In the genomic region with DNA sequence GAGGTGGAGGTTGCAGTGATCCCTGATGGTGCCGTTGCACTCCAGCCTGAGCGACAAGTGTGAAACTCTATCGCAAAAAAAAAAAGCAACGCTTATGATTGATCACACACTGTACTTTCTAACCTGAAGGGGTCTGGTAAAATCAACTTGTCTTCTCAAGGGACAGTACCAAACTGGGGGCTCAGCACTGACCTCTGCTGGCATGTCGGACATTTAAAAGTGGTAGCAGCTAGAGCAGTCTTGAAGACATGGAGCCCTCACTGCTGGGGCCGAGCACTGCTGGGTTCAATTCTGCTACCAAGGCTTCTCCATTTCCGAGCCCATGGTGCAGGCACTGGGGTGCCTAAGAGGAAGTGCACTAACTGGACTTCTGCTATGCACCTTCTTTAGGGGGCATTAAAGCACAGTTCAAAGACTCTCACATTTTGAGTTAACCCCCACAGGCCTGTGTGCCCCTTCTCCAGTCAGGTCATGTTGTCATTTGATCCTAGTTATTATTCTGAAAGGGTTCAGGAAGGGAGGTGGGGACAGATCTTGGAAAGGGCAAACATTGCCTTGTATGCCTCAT, we compare ENCODE assay signal across 8 cellular contexts. TPM values are rescaled to one million over a fixed set of nuclear protein-coding genes. Genes with fewer than 3 reads are reported as not detected.
A peak's percentile ranks its signal among the peaks of the same experiment; 100 is the strongest.
DNase-seq lines count a peak whose midpoint lies in the region; ATAC-seq, FAIRE-seq and TF ChIP-seq lines count a peak whose summit lies in the region.

No MANE protein-coding gene starts in this region.

- DNase-seq in DND-41 (peak; percentile 37), Panc1 (ENCODE audit: low read depth, low spot score) (no peak), H1 (ENCODE audit: low read depth in 1 of 2, low spot score in 2 of 2) (peak in 1 of 2 experiments; percentile 73), progenitor cell of endocrine pancreas (ENCODE audit: low spot score, unreplicated experiment) (no peak), NCI-H2171 (lab: John Stamatoyannopoulos, UW) (no peak)

- no peaks in the 10 kb centered on the region for H3K36me3 Mint-ChIP-seq in progenitor cell of endocrine pancreas (ENCODE audit: insufficient read depth)

- BruUV-seq in Panc1 (replicated peaks; lab: Mats Ljungman, UMichigan): no TSS peak

- no peak overlapping the region for H2AK5ac ChIP-seq in H1 (ENCODE audit: low read depth, low read length)

- no peak overlapping the region for H2BK20ac ChIP-seq in H1 (ENCODE audit: low read length)

- H3K36me3 ChIP-seq in DND-41 (ENCODE audit: insufficient read depth, low read length) (no peaks in the 10 kb centered on the region), Panc1 (ENCODE audit: control insufficient read depth, insufficient read depth, low read length) (no peaks in the 10 kb centered on the region), H1 (ENCODE audit: control insufficient read depth in 2 of 4, insufficient read depth in 4 of 4, low read length in 3 of 4) (no peaks in the 10 kb centered on the region)

- H2BK5ac ChIP-seq in H1 (ENCODE audit: low read depth, low read length): no peak overlapping the region

- H3K4me3 ChIP-seq in DND-41 (ENCODE audit: low read depth in 1 of 2, low read length in 2 of 2): no peak overlapping the region
- H3K4me3 ChIP-seq in Panc1 (ENCODE audit: low read depth in 2 of 2, low read length in 2 of 2): no peak overlapping the region
- no peak overlapping the region for H3K4me3 ChIP-seq in H1 (ENCODE audit: extremely low read depth in 1 of 4, insufficient read depth in 2 of 4, low read depth in 3 of 4, low read length in 4 of 4)

- TF ChIP-seq POLR2A in H1 (IDR thresholded peaks at IDR 0.05; ENCODE audit: control extremely low read depth in 1 of 2, low read depth in 2 of 2, low read length in 2 of 2): no peak

- no peak overlapping the region for H3K27ac ChIP-seq in DND-41 (ENCODE audit: low read length)
- H3K27ac ChIP-seq in Panc1 (ENCODE audit: low read length): no peak overlapping the region
- no peak overlapping the region for H3K27ac ChIP-seq in H1 (ENCODE audit: low read depth, low read length)

- TF ChIP-seq RAD21 in H1 (IDR thresholded peaks at IDR 0.05 in 1 of 2, conservative IDR thresholded peaks at IDR 0.05 in 1 of 2; ENCODE audit: low read depth in 2 of 2, low read length in 2 of 2): peak; percentile 57 to 68

- H3K4me1 ChIP-seq in DND-41 (ENCODE audit: insufficient read depth, low read length): no peaks in the 10 kb centered on the region
- peaks cover 8% of the 10 kb centered on the region for H3K4me1 ChIP-seq in Panc1 (ENCODE audit: control insufficient read depth, insufficient read depth, low read length)
- H3K4me1 ChIP-seq in H1 (replicated peaks in 1 of 4; ENCODE audit: control insufficient read depth in 3 of 4, insufficient read depth in 4 of 4, low read length in 3 of 4): no peaks in the 10 kb centered on the region

- no peak overlapping the region for H3K18ac ChIP-seq in H1 (ENCODE audit: extremely low read depth, low read length)

- no peak overlapping the region for H2BK120ac ChIP-seq in H1 (replicated peaks; ENCODE audit: low read depth, low read length)

- no peak for TF ChIP-seq EP300 in H1 (IDR thresholded peaks at IDR 0.05; ENCODE audit: borderline replicate concordance in 1 of 2, low read depth in 2 of 2, low read length in 2 of 2)

- ATAC-seq in DND-41 (ENCODE audit: insufficient read depth, low read depth) (peak; percentile 69; the same call in 1 of the 3 replicates), GM21390 (IDR thresholded peaks at IDR 0.05; ENCODE audit: unreplicated experiment) (peak; percentile 58), Panc1 (no peak), HG02623 (IDR thresholded peaks at IDR 0.05; ENCODE audit: unreplicated experiment) (no peak), GM19397 (IDR thresholded peaks at IDR 0.05; ENCODE audit: unreplicated experiment) (no peak)

- FAIRE-seq in H1 (lab: Jason Lieb, UNC): peak; percentile 19

- CTCF ChIA-PET in Panc1 (lab: Charles Lee): interaction anchor here (0.6 kb wide), 1 partner anchor 119 kb away, joined by 3 read pairs; no protein-coding TSS in a partner anchor
- CTCF ChIA-PET in H1 (lab: Charles Lee; ENCODE audit: partially characterized antibody): interaction anchor here (0.5 to 8.9 kb wide), 33 partner anchors 10 to 1760 kb away, joined by 3 to 222 read pairs (median 4); no protein-coding TSS in a partner anchor

- no peaks in the 10 kb centered on the region for H4K20me1 ChIP-seq in DND-41 (ENCODE audit: insufficient read depth, low read length)
- H4K20me1 ChIP-seq in H1 (replicated peaks in 1 of 2; ENCODE audit: control insufficient read depth in 1 of 2, insufficient read depth in 2 of 2, low read length in 2 of 2): no peaks in the 10 kb centered on the region

- peaks cover 22% of the 10 kb centered on the region for H3K27me3 Mint-ChIP-seq in progenitor cell of endocrine pancreas

- H3K4me2 ChIP-seq in DND-41 (ENCODE audit: insufficient read depth, low read length): no peak overlapping the region
- no peak overlapping the region for H3K4me2 ChIP-seq in H1 (ENCODE audit: insufficient read depth in 1 of 2, low read depth in 2 of 2, low read length in 2 of 2)

- no peaks in the 10 kb centered on the region for H3K27me3 ChIP-seq in DND-41 (ENCODE audit: insufficient read depth, low read length, poor library complexity)
- no peaks in the 10 kb centered on the region for H3K27me3 ChIP-seq in Panc1 (ENCODE audit: control insufficient read depth, insufficient read depth, low read length)
- no peaks in the 10 kb centered on the region for H3K27me3 ChIP-seq in H1 (replicated peaks in 1 of 4; ENCODE audit: control insufficient read depth in 3 of 4, extremely low read depth in 1 of 4, insufficient read depth in 3 of 4, low read length in 3 of 4)

- no peak overlapping the region for H2BK12ac ChIP-seq in H1 (ENCODE audit: low read depth, low read length)

- no peaks in the 10 kb centered on the region for H3K23me2 ChIP-seq in H1 (ENCODE audit: low read depth, low read length)

- H3K9me3 Mint-ChIP-seq in progenitor cell of endocrine pancreas (ENCODE audit: low read depth): no peaks in the 10 kb centered on the region

- H3K9me3 ChIP-seq in DND-41 (ENCODE audit: insufficient read depth, low read length, severe bottlenecking) (no peaks in the 10 kb centered on the region), Panc1 (ENCODE audit: control insufficient read depth, insufficient read depth, low read depth, low read length) (no peaks in the 10 kb centered on the region), H1 (ENCODE audit: insufficient read depth in 2 of 2, low read depth in 1 of 2, low read length in 1 of 2) (no peaks in the 10 kb centered on the region)

- in situ Hi-C loops in Panc1 (cut with HindIII; ENCODE audit: low pct_unique_long_range_greater_than_20kb, low sequenced_read_pairs): no loop called here

- H3K4ac ChIP-seq in H1 (replicated peaks; ENCODE audit: insufficient read length, low read depth, low read length): no peak overlapping the region

- intact Hi-C loops in Panc1 (cut with micrococcal nuclease; ENCODE audit: unreplicated experiment): no loop called here

- no peak overlapping the region for H4K91ac ChIP-seq in H1 (replicated peaks; ENCODE audit: insufficient read length, low read length)

- TF ChIP-seq CTCF in DND-41 (IDR thresholded peaks at IDR 0.05; ENCODE audit: borderline replicate concordance, extremely low read depth, low read length, poor library complexity, severe bottlenecking): peak; percentile 45
- peak; percentile 80 for TF ChIP-seq CTCF in Panc1 (IDR thresholded peaks at IDR 0.05)
- peak; percentile 58 to 79 (median 76) for TF ChIP-seq CTCF in H1 (IDR thresholded peaks at IDR 0.05; ENCODE audit: control extremely low read depth in 1 of 3, insufficient read depth in 1 of 3, low read depth in 1 of 3, low read length in 3 of 3)
- peak; percentile 59 for TF ChIP-seq CTCF in progenitor cell of endocrine pancreas (IDR thresholded peaks at IDR 0.05; ENCODE audit: unreplicated experiment)

- H2AFZ ChIP-seq in DND-41 (ENCODE audit: low read depth, low read length) (no peak overlapping the region), H1 (ENCODE audit: low read length) (no peak overlapping the region)

- H3K56ac ChIP-seq in H1 (replicated peaks; ENCODE audit: insufficient read length, low read depth, low read length): no peak overlapping the region

- no peaks in the 10 kb centered on the region for H3K79me1 ChIP-seq in H1 (ENCODE audit: low read depth, low read length)

- H3K4me3 Mint-ChIP-seq in progenitor cell of endocrine pancreas (ENCODE audit: low read depth): no peak overlapping the region

- H3K79me2 ChIP-seq in DND-41 (ENCODE audit: insufficient read depth, low read length): no peaks in the 10 kb centered on the region
- H3K79me2 ChIP-seq in H1 (ENCODE audit: control insufficient read depth in 1 of 2, insufficient read depth in 2 of 2, low read length in 2 of 2): no peaks in the 10 kb centered on the region

- H4K8ac ChIP-seq in H1 (ENCODE audit: extremely low read depth, insufficient read depth, low read length): no peak overlapping the region

- POLR2A ChIA-PET in Panc1 (lab: Charles Lee) (no interaction called here), H1 (lab: Charles Lee; ENCODE audit: partially characterized antibody) (no interaction called here)

- H3K27ac Mint-ChIP-seq in progenitor cell of endocrine pancreas: no peak overlapping the region

- no peak overlapping the region for H2BK15ac ChIP-seq in H1 (ENCODE audit: low read length)

- H3K9ac ChIP-seq in DND-41 (ENCODE audit: low read depth, low read length): no peak overlapping the region
- H3K9ac ChIP-seq in H1 (replicated peaks in 1 of 4; ENCODE audit: extremely low read depth in 1 of 4, low read depth in 3 of 4, low read length in 3 of 4): no peak overlapping the region

- H3K14ac ChIP-seq in H1 (ENCODE audit: insufficient read length): no peak overlapping the region

- H3K23ac ChIP-seq in H1 (ENCODE audit: insufficient read length): no peak overlapping the region

- peaks cover 5% of the 10 kb centered on the region for H3K4me1 Mint-ChIP-seq in progenitor cell of endocrine pancreas (ENCODE audit: low read depth)

- no peak overlapping the region for H4K5ac ChIP-seq in H1 (ENCODE audit: insufficient read length, low read depth, low read length)

- WGBS in H1 (ENCODE audit: extremely low coverage in 1 of 2, insufficient coverage in 1 of 2, insufficient read length in 1 of 2, insufficient replicate concordance in 2 of 2, low coverage in 1 of 2, low lambda C conversion rate in 2 of 2, missing lambda C conversion rate in 1 of 2), 2 experiments: 79% methylated on average over 7 of the region's 7 CpGs; no CpG with 5 or more reads in 1 of the 2 experiments

RNA-seq across cellular contexts. Expression of gene LAMP3, which starts 26.4 kb away (rescaled TPM):
- total RNA-seq in Panc1 (2021; ENCODE audit: unreplicated experiment): 3.1 TPM
- polyA plus RNA-seq in Panc1 (2012; ENCODE audit: insufficient read length): 1.7 TPM
- 0.20 TPM in 1 of 2 replicates, not detected in the other for total RNA-seq in H1 (2021; fragmentation: NEBNext Ultra II Directional; extraction: Animal tissue kit (Norgen Biotek cat#: 25700))
- polyA plus RNA-seq in H1 (2011; rRNA removed): 0.17 and 0.20 TPM in 2 replicates
- 0.19 TPM for polyA plus RNA-seq in H1 (2011; cell fraction: cytosol; rRNA removed)
- 0.34 TPM for polyA plus RNA-seq in H1 (2011; cell fraction: nucleus; rRNA removed)
- 0.23 to 0.32 TPM (median 0.24 TPM) in 3 of 4 replicates, not detected in the other for polyA plus RNA-seq in H1 (2012, experiment 1 of 2)
- 0.22 TPM for polyA plus RNA-seq in H1 (2012, experiment 2 of 2)
- 0.85 TPM for polyA plus RNA-seq in H1 (2013, experiment 1 of 2)
- polyA plus RNA-seq in H1 (2013, experiment 2 of 2): 0.94 TPM
- 0.66 TPM in 1 of 2 replicates, not detected in the other for polyA minus RNA-seq in H1 (2011; rRNA and poly(A)+ RNA removed)
- polyA minus RNA-seq in H1 (2011; cell fraction: cytosol; rRNA and poly(A)+ RNA removed): not detected
- not detected for polyA minus RNA-seq in H1 (2011; cell fraction: nucleus; rRNA and poly(A)+ RNA removed)
- 0.17 and 0.47 TPM in 2 replicates for total RNA-seq in progenitor cell of endocrine pancreas

Comparison
In these comparisons a context has a peak if more than half of its experiments do, and no peak if none do; other contexts are left out.
1. ATAC-seq: peak in DND-41 (single experiment) and GM21390 (single experiment); none in Panc1 (single experiment), HG02623 (single experiment) and GM19397 (single experiment).
2. Peak in every context shown above with its lines, with median percentiles within 50 percentile points of each other: CTCF ChIP-seq.